ENCODE assay signal across 8 cellular contexts in the genomic region with DNA sequence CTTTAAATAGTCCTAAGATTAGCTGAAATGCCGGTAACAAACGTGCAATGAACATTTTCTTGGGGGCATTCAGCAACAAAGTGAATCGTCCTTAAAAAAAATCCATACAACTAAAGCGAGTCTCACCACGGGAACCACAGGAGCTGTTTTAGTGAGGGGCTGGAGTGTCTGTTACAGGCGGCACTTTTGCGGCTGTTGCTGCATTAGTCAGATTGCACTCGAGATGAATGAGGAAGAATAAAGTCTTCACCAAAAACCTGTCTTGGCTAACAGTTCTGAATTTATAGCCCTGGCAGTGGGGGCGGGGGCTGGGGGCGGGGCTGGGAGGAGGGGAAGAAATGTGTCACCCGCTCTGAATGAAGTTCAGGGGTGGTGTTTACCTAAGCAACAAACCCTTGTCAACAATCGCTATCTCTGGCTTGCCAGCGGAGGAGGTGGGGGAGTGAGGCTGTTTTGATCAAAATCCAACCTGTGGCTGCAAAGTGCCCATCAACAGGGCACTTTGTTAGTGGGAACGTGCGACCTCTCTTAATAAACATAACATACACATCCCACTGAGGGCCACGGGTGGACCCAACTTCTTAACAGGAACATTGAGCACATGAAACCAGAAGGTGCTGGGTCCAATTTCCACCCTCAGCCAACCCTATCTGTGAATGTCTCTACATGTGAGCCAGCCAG. TPM values are rescaled to one million over a fixed set of nuclear protein-coding genes. Genes with fewer than 3 reads are reported as not detected.
DNase-seq lines count a peak whose midpoint lies in the region; ATAC-seq and TF ChIP-seq lines count a peak whose summit lies in the region.

No MANE protein-coding gene starts in this region.

- DNase-seq in activated gamma-delta T cell treated with Interleukin-2 at 50 U/mL for 16 hours (peak; percentile 47), activated gamma-delta T cell (lab: John Stamatoyannopoulos, UW) (no peak), T-helper 22 cell (ENCODE audit: low read depth) (peak; percentile 69), brain microvascular endothelial cell (no peak), prostate gland (ENCODE audit: low spot score) (no peak)
- peak; percentile 40 to 50 for DNase-seq in stimulated activated CD8-positive, alpha-beta memory T cell treated with anti-CD3 and anti-CD28 coated beads, Interleukin-7, amount 100 ng/mL, for 4 hours (ENCODE audit: low read depth in 2 of 2)

- no peaks in the 10 kb centered on the region for H3K27me3 ChIP-seq in brain microvascular endothelial cell (replicated peaks)
- H3K27me3 ChIP-seq in prostate gland (replicated peaks; ENCODE audit: insufficient read depth): no peaks in the 10 kb centered on the region

- H3K4me1 ChIP-seq in mesodermal cell (ENCODE audit: control insufficient read depth, insufficient read depth, low read length, poor library complexity, severe bottlenecking) (peaks cover 34% of the 10 kb centered on the region), prostate gland (replicated peaks) (no peaks in the 10 kb centered on the region)

- peak overlapping the region; percentile 49 for H3K27ac ChIP-seq in brain microvascular endothelial cell
- peak overlapping the region; percentile 97 for H3K27ac ChIP-seq in mesodermal cell (ENCODE audit: low read depth, low read length, severe bottlenecking)
- peak overlapping the region in 1 of 2 donors; percentile 22 for H3K27ac ChIP-seq in prostate gland

- no peak for TF ChIP-seq CTCF in brain microvascular endothelial cell (IDR thresholded peaks at IDR 0.05; ENCODE audit: low read depth, low read length, missing control alignments)
- TF ChIP-seq CTCF in prostate gland (IDR thresholded peaks at IDR 0.05): no peak

- ATAC-seq in HG02798 (IDR thresholded peaks at IDR 0.05; ENCODE audit: poor library complexity, unreplicated experiment): no peak

- in situ Hi-C loops in brain microvascular endothelial cell (cut with HindIII; ENCODE audit: low pct_ligation_motif_present, low sequenced_read_pairs): no loop called here

- no peaks in the 10 kb centered on the region for H3K9me3 ChIP-seq in mesodermal cell (ENCODE audit: control insufficient read depth, low read length)
- no peaks in the 10 kb centered on the region for H3K9me3 ChIP-seq in prostate gland

- H3K36me3 ChIP-seq in brain microvascular endothelial cell (replicated peaks) (no peaks in the 10 kb centered on the region), mesodermal cell (ENCODE audit: control insufficient read depth, insufficient read depth, low read length) (no peaks in the 10 kb centered on the region), prostate gland (no peaks in the 10 kb centered on the region)

- no peak for TF ChIP-seq POLR2A in prostate gland (IDR thresholded peaks at IDR 0.05)

- intact Hi-C loops in prostate gland (cut with DNase I): no loop called here

- H3K4me3 ChIP-seq in brain microvascular endothelial cell (ENCODE audit: low read depth, low read length) (no peak overlapping the region), mesodermal cell (ENCODE audit: extremely low read depth, insufficient read depth, low read length, poor library complexity, severe bottlenecking) (no peak overlapping the region), prostate gland (no peak overlapping the region)

- 47 to 58% methylated on average over 3 to 11 of the region's 16 CpGs for WGBS in mesodermal cell (ENCODE audit: insufficient coverage in 2 of 2), 2 experiments
- WGBS in prostate gland: 9% methylated on average over 16 of the region's 16 CpGs

RNA-seq across cellular contexts. Expression of gene RFX2, which starts 44.5 kb away (rescaled TPM):
- 7.6 TPM for polyA plus RNA-seq in mesodermal cell (2013, experiment 1 of 2)
- 5.1 TPM for polyA plus RNA-seq in mesodermal cell (2013, experiment 2 of 2)
- 10 to 100 TPM; 13.4 to 25.3 TPM for total RNA-seq in prostate gland

Comparison
In these comparisons a context has a peak if more than half of its experiments do, and no peak if none do; other contexts are left out.
1. DNase-seq: peak in activated gamma-delta T cell treated with Interleukin-2 at 50 U/mL for 16 hours (single experiment), T-helper 22 cell (single experiment) and stimulated activated CD8-positive, alpha-beta memory T cell treated with anti-CD3 and anti-CD28 coated beads, Interleukin-7, amount 100 ng/mL, for 4 hours (2 of 2); none in activated gamma-delta T cell (single experiment), brain microvascular endothelial cell (single experiment) and prostate gland (single experiment).